In the genomic region with DNA sequence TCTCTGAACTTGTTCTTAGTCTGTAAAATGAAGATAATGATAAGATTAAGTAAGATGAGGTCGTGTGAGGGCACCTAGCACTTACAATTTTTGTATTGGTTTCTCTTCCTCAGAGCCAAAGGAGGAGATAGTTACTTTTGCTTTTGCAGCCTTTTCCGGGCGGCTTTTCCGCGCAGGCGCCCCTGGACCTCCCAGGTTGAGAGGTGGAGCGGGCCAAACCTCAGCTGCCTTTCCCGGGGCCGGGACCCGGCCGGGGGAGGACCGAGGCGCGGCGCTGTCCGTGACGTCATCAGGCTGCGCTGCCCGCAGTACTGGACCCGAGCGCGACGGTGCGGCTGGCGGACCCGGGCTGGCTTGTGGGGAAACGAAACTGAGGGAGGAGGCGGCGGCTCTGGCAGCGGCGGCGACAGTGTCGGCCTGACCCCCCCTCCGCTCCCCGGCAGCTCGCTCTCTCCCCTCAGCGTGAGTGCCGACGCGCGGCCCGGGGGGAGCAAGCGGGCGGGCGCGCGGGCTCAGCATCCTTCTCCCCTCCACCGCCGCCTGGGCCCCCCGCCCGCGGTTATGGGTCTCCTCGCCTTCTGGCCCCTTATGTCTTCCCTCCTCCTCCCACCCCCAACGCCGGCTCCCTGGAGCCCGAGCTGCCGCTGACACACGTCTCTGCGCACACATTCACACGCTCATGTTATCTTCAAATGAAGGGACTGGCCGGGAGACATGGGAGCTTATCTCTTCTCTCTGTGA, we compare ENCODE assay signal across 1 cellular context.
A peak's percentile ranks its signal among the peaks of the same experiment; 100 is the strongest.
TF ChIP-seq lines count a peak whose summit lies in the region.

A gene with protein sequence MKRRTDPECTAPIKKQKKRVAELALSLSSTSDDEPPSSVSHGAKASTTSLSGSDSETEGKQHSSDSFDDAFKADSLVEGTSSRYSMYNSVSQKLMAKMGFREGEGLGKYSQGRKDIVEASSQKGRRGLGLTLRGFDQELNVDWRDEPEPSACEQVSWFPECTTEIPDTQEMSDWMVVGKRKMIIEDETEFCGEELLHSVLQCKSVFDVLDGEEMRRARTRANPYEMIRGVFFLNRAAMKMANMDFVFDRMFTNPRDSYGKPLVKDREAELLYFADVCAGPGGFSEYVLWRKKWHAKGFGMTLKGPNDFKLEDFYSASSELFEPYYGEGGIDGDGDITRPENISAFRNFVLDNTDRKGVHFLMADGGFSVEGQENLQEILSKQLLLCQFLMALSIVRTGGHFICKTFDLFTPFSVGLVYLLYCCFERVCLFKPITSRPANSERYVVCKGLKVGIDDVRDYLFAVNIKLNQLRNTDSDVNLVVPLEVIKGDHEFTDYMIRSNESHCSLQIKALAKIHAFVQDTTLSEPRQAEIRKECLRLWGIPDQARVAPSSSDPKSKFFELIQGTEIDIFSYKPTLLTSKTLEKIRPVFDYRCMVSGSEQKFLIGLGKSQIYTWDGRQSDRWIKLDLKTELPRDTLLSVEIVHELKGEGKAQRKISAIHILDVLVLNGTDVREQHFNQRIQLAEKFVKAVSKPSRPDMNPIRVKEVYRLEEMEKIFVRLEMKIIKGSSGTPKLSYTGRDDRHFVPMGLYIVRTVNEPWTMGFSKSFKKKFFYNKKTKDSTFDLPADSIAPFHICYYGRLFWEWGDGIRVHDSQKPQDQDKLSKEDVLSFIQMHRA (plus strand): TSS at position 306 of the 741 bp plus-strand sequence. CDS start 2,409 bp downstream, outside the sequence.

TF ChIP-seq in GM12878, 131 proteins besides CTCF, POLR2A, EP300 and RAD21 (continued from another document and continues in another):
- TF ChIP-seq, protein P1, sequence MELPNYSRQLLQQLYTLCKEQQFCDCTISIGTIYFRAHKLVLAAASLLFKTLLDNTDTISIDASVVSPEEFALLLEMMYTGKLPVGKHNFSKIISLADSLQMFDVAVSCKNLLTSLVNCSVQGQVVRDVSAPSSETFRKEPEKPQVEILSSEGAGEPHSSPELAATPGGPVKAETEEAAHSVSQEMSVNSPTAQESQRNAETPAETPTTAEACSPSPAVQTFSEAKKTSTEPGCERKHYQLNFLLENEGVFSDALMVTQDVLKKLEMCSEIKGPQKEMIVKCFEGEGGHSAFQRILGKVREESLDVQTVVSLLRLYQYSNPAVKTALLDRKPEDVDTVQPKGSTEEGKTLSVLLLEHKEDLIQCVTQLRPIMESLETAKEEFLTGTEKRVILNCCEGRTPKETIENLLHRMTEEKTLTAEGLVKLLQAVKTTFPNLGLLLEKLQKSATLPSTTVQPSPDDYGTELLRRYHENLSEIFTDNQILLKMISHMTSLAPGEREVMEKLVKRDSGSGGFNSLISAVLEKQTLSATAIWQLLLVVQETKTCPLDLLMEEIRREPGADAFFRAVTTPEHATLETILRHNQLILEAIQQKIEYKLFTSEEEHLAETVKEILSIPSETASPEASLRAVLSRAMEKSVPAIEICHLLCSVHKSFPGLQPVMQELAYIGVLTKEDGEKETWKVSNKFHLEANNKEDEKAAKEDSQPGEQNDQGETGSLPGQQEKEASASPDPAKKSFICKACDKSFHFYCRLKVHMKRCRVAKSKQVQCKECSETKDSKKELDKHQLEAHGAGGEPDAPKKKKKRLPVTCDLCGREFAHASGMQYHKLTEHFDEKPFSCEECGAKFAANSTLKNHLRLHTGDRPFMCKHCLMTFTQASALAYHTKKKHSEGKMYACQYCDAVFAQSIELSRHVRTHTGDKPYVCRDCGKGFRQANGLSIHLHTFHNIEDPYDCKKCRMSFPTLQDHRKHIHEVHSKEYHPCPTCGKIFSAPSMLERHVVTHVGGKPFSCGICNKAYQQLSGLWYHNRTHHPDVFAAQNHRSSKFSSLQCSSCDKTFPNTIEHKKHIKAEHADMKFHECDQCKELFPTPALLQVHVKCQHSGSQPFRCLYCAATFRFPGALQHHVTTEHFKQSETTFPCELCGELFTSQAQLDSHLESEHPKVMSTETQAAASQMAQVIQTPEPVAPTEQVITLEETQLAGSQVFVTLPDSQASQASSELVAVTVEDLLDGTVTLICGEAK (IDR thresholded peaks at IDR 0.05; ENCODE audit: borderline replicate concordance) = no peak
- 0 out of 2 replicates have a peak, but pooled peaks have one; percentile 32 for TF ChIP-seq MEF2A (IDR thresholded peaks at IDR 0.05; ENCODE audit: insufficient read depth, low read depth, low read length)
- peak; percentile 62 for TF ChIP-seq SP1 (IDR thresholded peaks at IDR 0.05; ENCODE audit: low read depth, low read length)
- peak; percentile 74 for TF ChIP-seq TAF1 (IDR thresholded peaks at IDR 0.05; ENCODE audit: borderline replicate concordance, low read depth, low read length)
- TF ChIP-seq, protein P2, sequence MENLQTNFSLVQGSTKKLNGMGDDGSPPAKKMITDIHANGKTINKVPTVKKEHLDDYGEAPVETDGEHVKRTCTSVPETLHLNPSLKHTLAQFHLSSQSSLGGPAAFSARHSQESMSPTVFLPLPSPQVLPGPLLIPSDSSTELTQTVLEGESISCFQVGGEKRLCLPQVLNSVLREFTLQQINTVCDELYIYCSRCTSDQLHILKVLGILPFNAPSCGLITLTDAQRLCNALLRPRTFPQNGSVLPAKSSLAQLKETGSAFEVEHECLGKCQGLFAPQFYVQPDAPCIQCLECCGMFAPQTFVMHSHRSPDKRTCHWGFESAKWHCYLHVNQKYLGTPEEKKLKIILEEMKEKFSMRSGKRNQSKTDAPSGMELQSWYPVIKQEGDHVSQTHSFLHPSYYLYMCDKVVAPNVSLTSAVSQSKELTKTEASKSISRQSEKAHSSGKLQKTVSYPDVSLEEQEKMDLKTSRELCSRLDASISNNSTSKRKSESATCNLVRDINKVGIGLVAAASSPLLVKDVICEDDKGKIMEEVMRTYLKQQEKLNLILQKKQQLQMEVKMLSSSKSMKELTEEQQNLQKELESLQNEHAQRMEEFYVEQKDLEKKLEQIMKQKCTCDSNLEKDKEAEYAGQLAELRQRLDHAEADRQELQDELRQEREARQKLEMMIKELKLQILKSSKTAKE (IDR thresholded peaks at IDR 0.05; ENCODE audit: low read depth, poor library complexity, severe bottlenecking) = no peak
- no peak for TF ChIP-seq EED (IDR thresholded peaks at IDR 0.05; ENCODE audit: low read depth)
- TF ChIP-seq ZNF207 (IDR thresholded peaks at IDR 0.05; ENCODE audit: borderline replicate concordance) = peak; percentile 82; the same call in 1 of the 2 replicates
- TF ChIP-seq CEBPB (IDR thresholded peaks at IDR 0.05; ENCODE audit: borderline replicate concordance in 1 of 2, low read depth in 2 of 2, low read length in 2 of 2) = no peak
- 0 out of 2 replicates have a peak, but pooled peaks have one; percentile 68 for TF ChIP-seq TCF3 (IDR thresholded peaks at IDR 0.05; ENCODE audit: borderline replicate concordance, insufficient read depth, low read depth, low read length)
- no peak for TF ChIP-seq GABPA (IDR thresholded peaks at IDR 0.05; ENCODE audit: low read depth)
- TF ChIP-seq, protein P3, sequence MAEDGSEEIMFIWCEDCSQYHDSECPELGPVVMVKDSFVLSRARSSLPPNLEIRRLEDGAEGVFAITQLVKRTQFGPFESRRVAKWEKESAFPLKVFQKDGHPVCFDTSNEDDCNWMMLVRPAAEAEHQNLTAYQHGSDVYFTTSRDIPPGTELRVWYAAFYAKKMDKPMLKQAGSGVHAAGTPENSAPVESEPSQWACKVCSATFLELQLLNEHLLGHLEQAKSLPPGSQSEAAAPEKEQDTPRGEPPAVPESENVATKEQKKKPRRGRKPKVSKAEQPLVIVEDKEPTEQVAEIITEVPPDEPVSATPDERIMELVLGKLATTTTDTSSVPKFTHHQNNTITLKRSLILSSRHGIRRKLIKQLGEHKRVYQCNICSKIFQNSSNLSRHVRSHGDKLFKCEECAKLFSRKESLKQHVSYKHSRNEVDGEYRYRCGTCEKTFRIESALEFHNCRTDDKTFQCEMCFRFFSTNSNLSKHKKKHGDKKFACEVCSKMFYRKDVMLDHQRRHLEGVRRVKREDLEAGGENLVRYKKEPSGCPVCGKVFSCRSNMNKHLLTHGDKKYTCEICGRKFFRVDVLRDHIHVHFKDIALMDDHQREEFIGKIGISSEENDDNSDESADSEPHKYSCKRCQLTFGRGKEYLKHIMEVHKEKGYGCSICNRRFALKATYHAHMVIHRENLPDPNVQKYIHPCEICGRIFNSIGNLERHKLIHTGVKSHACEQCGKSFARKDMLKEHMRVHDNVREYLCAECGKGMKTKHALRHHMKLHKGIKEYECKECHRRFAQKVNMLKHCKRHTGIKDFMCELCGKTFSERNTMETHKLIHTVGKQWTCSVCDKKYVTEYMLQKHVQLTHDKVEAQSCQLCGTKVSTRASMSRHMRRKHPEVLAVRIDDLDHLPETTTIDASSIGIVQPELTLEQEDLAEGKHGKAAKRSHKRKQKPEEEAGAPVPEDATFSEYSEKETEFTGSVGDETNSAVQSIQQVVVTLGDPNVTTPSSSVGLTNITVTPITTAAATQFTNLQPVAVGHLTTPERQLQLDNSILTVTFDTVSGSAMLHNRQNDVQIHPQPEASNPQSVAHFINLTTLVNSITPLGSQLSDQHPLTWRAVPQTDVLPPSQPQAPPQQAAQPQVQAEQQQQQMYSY (CRISPR knock-in tag; IDR thresholded peaks at IDR 0.05) = no peak
- TF ChIP-seq SMARCA5 (IDR thresholded peaks at IDR 0.05) = no peak
- TF ChIP-seq HCFC1 (IDR thresholded peaks at IDR 0.05; ENCODE audit: low read length) = peak; percentile 84
- TF ChIP-seq SUPT20H (IDR thresholded peaks at IDR 0.05; ENCODE audit: borderline replicate concordance, control insufficient read depth, low read depth, low read length) = no peak
- peak; percentile 80 for TF ChIP-seq RUNX3 (IDR thresholded peaks at IDR 0.05; ENCODE audit: low read length)
- TF ChIP-seq, protein P4, sequence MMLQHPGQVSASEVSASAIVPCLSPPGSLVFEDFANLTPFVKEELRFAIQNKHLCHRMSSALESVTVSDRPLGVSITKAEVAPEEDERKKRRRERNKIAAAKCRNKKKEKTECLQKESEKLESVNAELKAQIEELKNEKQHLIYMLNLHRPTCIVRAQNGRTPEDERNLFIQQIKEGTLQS (IDR thresholded peaks at IDR 0.05; ENCODE audit: borderline replicate concordance, extremely low read depth, low read depth, low read length) = peak; percentile 91; the same call in 1 of the 2 replicates
- no peak for TF ChIP-seq SMAD1 (IDR thresholded peaks at IDR 0.05; ENCODE audit: low read depth, partially characterized antibody)
- TF ChIP-seq SUZ12 (IDR thresholded peaks at IDR 0.05; ENCODE audit: unreplicated experiment) = no peak
- TF ChIP-seq POLR2AphosphoS5 (IDR thresholded peaks at IDR 0.05; ENCODE audit: low read length) = peak; percentile 64
- TF ChIP-seq RCOR1 (conservative IDR thresholded peaks at IDR 0.05; ENCODE audit: low read depth, low read length) = no peak
- peak; percentile 87 for TF ChIP-seq SIN3A (IDR thresholded peaks at IDR 0.05; ENCODE audit: low read depth, low read length)
- peak; percentile 83 for TF ChIP-seq STAT1 (conservative IDR thresholded peaks at IDR 0.05)
- peak; percentile 54; the same call in 1 of the 2 replicates for TF ChIP-seq BRCA1 (IDR thresholded peaks at IDR 0.05; ENCODE audit: low read depth, low read length)
- TF ChIP-seq POLR2AphosphoS2 (IDR thresholded peaks at IDR 0.05; ENCODE audit: low read depth, low read length) = peak; percentile 83
- peak; percentile 87; the same call in 1 of the 2 replicates for TF ChIP-seq ASH2L (IDR thresholded peaks at IDR 0.05; ENCODE audit: borderline replicate concordance, low read depth)
- peak in 1 of 2 experiments; percentile 47; a peak in 1 of 4 replicates for TF ChIP-seq ETV6 (conservative IDR thresholded peaks at IDR 0.05 in 1 of 2, IDR thresholded peaks at IDR 0.05 in 1 of 2; ENCODE audit: borderline replicate concordance in 1 of 2, low read depth in 1 of 2)
- TF ChIP-seq, protein P5, sequence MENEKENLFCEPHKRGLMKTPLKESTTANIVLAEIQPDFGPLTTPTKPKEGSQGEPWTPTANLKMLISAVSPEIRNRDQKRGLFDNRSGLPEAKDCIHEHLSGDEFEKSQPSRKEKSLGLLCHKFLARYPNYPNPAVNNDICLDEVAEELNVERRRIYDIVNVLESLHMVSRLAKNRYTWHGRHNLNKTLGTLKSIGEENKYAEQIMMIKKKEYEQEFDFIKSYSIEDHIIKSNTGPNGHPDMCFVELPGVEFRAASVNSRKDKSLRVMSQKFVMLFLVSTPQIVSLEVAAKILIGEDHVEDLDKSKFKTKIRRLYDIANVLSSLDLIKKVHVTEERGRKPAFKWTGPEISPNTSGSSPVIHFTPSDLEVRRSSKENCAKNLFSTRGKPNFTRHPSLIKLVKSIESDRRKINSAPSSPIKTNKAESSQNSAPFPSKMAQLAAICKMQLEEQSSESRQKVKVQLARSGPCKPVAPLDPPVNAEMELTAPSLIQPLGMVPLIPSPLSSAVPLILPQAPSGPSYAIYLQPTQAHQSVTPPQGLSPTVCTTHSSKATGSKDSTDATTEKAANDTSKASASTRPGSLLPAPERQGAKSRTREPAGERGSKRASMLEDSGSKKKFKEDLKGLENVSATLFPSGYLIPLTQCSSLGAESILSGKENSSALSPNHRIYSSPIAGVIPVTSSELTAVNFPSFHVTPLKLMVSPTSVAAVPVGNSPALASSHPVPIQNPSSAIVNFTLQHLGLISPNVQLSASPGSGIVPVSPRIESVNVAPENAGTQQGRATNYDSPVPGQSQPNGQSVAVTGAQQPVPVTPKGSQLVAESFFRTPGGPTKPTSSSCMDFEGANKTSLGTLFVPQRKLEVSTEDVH (IDR thresholded peaks at IDR 0.05; ENCODE audit: low read depth, partially characterized antibody) = peak; percentile 36
- no peak for TF ChIP-seq ZNF274 (IDR thresholded peaks at IDR 0.05; ENCODE audit: insufficient read depth, insufficient read length)
- TF ChIP-seq, protein P6, sequence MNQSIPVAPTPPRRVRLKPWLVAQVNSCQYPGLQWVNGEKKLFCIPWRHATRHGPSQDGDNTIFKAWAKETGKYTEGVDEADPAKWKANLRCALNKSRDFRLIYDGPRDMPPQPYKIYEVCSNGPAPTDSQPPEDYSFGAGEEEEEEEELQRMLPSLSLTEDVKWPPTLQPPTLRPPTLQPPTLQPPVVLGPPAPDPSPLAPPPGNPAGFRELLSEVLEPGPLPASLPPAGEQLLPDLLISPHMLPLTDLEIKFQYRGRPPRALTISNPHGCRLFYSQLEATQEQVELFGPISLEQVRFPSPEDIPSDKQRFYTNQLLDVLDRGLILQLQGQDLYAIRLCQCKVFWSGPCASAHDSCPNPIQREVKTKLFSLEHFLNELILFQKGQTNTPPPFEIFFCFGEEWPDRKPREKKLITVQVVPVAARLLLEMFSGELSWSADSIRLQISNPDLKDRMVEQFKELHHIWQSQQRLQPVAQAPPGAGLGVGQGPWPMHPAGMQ (IDR thresholded peaks at IDR 0.05; ENCODE audit: borderline replicate concordance) = peak; percentile 76; the same call in 1 of the 2 replicates
- peak; percentile 18; the same call in 1 of the 2 replicates for TF ChIP-seq NR2C1 (IDR thresholded peaks at IDR 0.05)
- no peak for TF ChIP-seq SREBF1 (IDR thresholded peaks at IDR 0.05; ENCODE audit: low read length)
- peak; percentile 82 for TF ChIP-seq CHD2 (IDR thresholded peaks at IDR 0.05; ENCODE audit: borderline replicate concordance, low read depth, low read length)
- TF ChIP-seq BCL11A (IDR thresholded peaks at IDR 0.05; ENCODE audit: low read depth, low read length) = no peak
- TF ChIP-seq BHLHE40 (IDR thresholded peaks at IDR 0.05; ENCODE audit: borderline replicate concordance in 1 of 2, low read depth in 2 of 2, low read length in 1 of 2) = peak; percentile 47 to 81; a peak in 3 of 4 replicates
- TF ChIP-seq SMAD5 (IDR thresholded peaks at IDR 0.05; ENCODE audit: low read depth) = peak; percentile 61; the same call in 1 of the 2 replicates
- TF ChIP-seq ESRRA (IDR thresholded peaks at IDR 0.05; ENCODE audit: low read length) = peak; percentile 83
- no peak for TF ChIP-seq RBBP5 (conservative IDR thresholded peaks at IDR 0.05)
- no peak for TF ChIP-seq ZSCAN29 (IDR thresholded peaks at IDR 0.05)
- peak; percentile 61 to 93 for TF ChIP-seq SRF (IDR thresholded peaks at IDR 0.05; ENCODE audit: low read depth in 2 of 2, low read length in 2 of 2)
